ENCODE assay signal across 8 cellular contexts in the genomic region with DNA sequence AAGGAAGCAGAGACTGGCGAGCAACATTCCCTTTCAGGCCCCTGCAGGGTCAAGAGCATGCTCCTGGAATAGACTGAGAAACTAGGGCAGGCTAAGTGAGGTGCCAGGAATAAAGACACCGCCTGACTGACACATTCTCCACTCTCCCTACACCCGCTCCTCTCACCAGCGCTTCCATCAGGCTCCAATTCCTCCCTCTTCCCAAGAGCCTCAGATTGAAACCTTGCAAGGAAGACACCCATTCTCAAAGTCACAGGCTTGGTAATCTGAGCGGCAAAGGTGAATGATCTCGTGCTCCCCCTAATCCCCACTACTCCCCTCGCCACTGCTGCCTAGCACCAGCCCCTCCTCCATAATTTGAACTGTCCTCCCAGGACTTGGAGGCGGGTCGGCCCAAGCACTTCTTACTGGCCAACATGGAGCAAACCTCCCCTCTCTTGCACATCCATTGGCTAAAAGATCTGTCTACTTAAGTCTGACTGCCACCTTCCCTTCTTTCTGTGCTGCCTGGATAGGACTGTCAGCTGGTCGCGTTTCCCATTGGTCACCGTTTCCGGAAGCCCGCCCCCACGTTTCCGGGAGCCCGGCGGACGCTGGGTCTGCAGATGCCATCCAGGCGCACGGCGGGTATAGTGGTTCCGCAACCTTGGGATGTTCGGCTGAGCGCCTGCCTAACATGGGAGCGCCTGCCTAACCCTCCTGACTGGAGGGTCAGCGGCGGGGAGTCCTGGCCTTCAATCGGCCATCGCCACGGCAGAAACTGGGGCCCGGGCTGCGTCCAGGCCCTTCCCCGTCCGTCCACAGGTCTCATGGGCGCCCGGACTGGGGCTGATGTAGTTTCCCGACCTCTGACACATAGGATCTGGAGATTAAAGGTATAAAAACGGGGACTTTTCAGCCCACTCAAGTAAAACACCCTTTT. TPM values are rescaled to one million over a fixed set of nuclear protein-coding genes. Genes with fewer than 3 reads are reported as not detected.
DNase-seq lines count a peak whose midpoint lies in the region; ATAC-seq and TF ChIP-seq lines count a peak whose summit lies in the region.

No MANE protein-coding gene starts in this region.

- no peak overlapping the region for H3K27ac ChIP-seq in mesendoderm (ENCODE audit: low read depth, low read length)
- H3K27ac ChIP-seq in testis, result no peak overlapping the region

- no peaks in the 10 kb centered on the region for H3K4me1 ChIP-seq in mesendoderm (ENCODE audit: control insufficient read depth, low read depth, low read length)
- no peaks in the 10 kb centered on the region for H3K4me1 ChIP-seq in testis

- no peak overlapping the region for H3K4ac ChIP-seq in mesendoderm (ENCODE audit: low read depth, low read length)

- H4K5ac ChIP-seq in mesendoderm (ENCODE audit: low read length), result no peak overlapping the region

- no peak overlapping the region for H3K4me2 ChIP-seq in mesendoderm (ENCODE audit: low read length)

- no peak for TF ChIP-seq CTCF in GM10248 (IDR thresholded peaks at IDR 0.05; ENCODE audit: control extremely low read depth, extremely low read depth, low read depth, missing control alignments)
- TF ChIP-seq CTCF in testis (IDR thresholded peaks at IDR 0.05), result no peak

- no peaks in the 10 kb centered on the region for H3K9me3 ChIP-seq in testis

- POLR2A ChIA-PET in GM10248 (lab: Yijun Ruan, JAX), result no interaction called here

- no peak overlapping the region for H3K23ac ChIP-seq in mesendoderm (ENCODE audit: low read length)

- intact Hi-C loops in testis (cut with DNase I; ENCODE audit: low total_unique reads), result no loop called here

- DNase-seq in GM10248 (ENCODE audit: extremely low spot score) (peak; percentile 67), NCI-H1436 (lab: John Stamatoyannopoulos, UW) (peak; percentile 94), T-helper 22 cell (ENCODE audit: low read depth) (peak; percentile 25), mesendoderm (peak; percentile 98), testis (peak; percentile 96), SIG-M5 (lab: John Stamatoyannopoulos, UW) (no peak)
- DNase-seq in effector CD4-positive, alpha-beta T cell, result peak; percentile 19

- H3K56ac ChIP-seq in mesendoderm (ENCODE audit: low read length), result no peak overlapping the region

- TF ChIP-seq POLR2A in testis (IDR thresholded peaks at IDR 0.05), result no peak

- H4K8ac ChIP-seq in mesendoderm (ENCODE audit: low read depth, low read length), result no peak overlapping the region

- H2BK120ac ChIP-seq in mesendoderm (ENCODE audit: low read depth, low read length), result no peak overlapping the region

- H3K9ac ChIP-seq in mesendoderm (ENCODE audit: low read length), result peak overlapping the region; percentile 20

- H3K27me3 ChIP-seq in mesendoderm (ENCODE audit: insufficient read depth, low read length, poor library complexity) (no peaks in the 10 kb centered on the region), testis (no peaks in the 10 kb centered on the region)

- no CpG with 5 or more reads among the region's 39 CpGs for WGBS in mesendoderm (ENCODE audit: extremely low coverage, insufficient coverage, low lambda C conversion rate)
- 0 to 2% methylated on average over 27 to 39 of the region's 39 CpGs for WGBS in testis, 2 donors

- no peak overlapping the region for H3K18ac ChIP-seq in mesendoderm (ENCODE audit: low read length)

- H3K79me1 ChIP-seq in mesendoderm (ENCODE audit: low read length), result no peaks in the 10 kb centered on the region

- H3K36me3 ChIP-seq in mesendoderm (ENCODE audit: control insufficient read depth, insufficient read depth, low read length) (no peaks in the 10 kb centered on the region), testis (ENCODE audit: low read depth, missing control alignments) (no peaks in the 10 kb centered on the region)

- no peaks in the 10 kb centered on the region for H3K79me2 ChIP-seq in mesendoderm (ENCODE audit: control insufficient read depth, insufficient read depth, low read length)

- H2BK15ac ChIP-seq in mesendoderm (replicated peaks; ENCODE audit: low read depth), result no peak overlapping the region

- H3K4me3 ChIP-seq in mesendoderm (ENCODE audit: low read length) (peak overlapping the region; percentile 34), testis (peak overlapping the region; percentile 63 to 73)

- CTCF ChIA-PET in GM10248 (lab: Yijun Ruan, JAX), result no interaction called here

- H2AK5ac ChIP-seq in mesendoderm (ENCODE audit: low read length), result no peak overlapping the region

- no peak for ATAC-seq in GM19328 (IDR thresholded peaks at IDR 0.05; ENCODE audit: unreplicated experiment)

- no peak overlapping the region for H2BK5ac ChIP-seq in mesendoderm (ENCODE audit: low read length)

RNA-seq across cellular contexts. Expression of a gene that starts 33.6 kb away (rescaled TPM):
- polyA plus RNA-seq in mesendoderm (2013, experiment 1 of 2), result 1.9 TPM
- 1.8 TPM for polyA plus RNA-seq in mesendoderm (2013, experiment 2 of 2)
- 10 to 100 TPM; 10.7 to 12.2 TPM for total RNA-seq in testis
- 7.4 TPM for polyA plus RNA-seq in testis (ENCODE audit: insufficient read depth, low read depth, low replicate concordance)

RNA-seq across cellular contexts. Expression of a gene that starts 41.2 kb away (rescaled TPM):
- polyA plus RNA-seq in mesendoderm (2013, experiment 1 of 2), result 6.7 TPM
- 6.8 TPM for polyA plus RNA-seq in mesendoderm (2013, experiment 2 of 2)
- total RNA-seq in testis, result 10 to 100 TPM; 22.4 to 25.4 TPM
- polyA plus RNA-seq in testis (ENCODE audit: insufficient read depth, low read depth, low replicate concordance), result 13.5 TPM
